ENCODE assay signal across 9 cellular contexts in genomic region chr4:113436360-113436759, GRCh38.
DNase-seq lines count a peak whose midpoint lies in the region; ATAC-seq and TF ChIP-seq lines count a peak whose summit lies in the region.
"Had no signal": no experiment of that assay in that cellular context is flagged by ENCODE, and none has a peak within 500 bp of the region (broad histone marks: within the 10 kb centered on the region; RNA-seq: fewer than 3 reads in every experiment).

No MANE protein-coding gene starts in this region.

- H3K4me3 ChIP-seq in brain microvascular endothelial cell (ENCODE audit: low read depth, low read length), result no peak overlapping the region

- peak overlapping the region; percentile 56 for H3K27ac ChIP-seq in brain microvascular endothelial cell

- no peaks in the 10 kb centered on the region for H3K36me3 ChIP-seq in brain microvascular endothelial cell (replicated peaks)

- DNase-seq in Right ventricle myocardium inferior (ENCODE audit: missing footprints) (no peak), cardiac septum (ENCODE audit: low spot score) (no peak), brain microvascular endothelial cell (peak; percentile 75), lung microvascular endothelial cell (ENCODE audit: low read depth in 2 of 2) (peak; percentile 75 to 87), NCI-H524 (lab: John Stamatoyannopoulos, UW) (no peak), occipital lobe (lab: John Stamatoyannopoulos, UW) (no peak), GM19240 (ENCODE audit: insufficient read length, low spot score) (no peak)
- DNase-seq: MV-4-11 had no signal

- ATAC-seq in Right ventricle myocardium inferior, result peak; percentile 76
- ATAC-seq in HG03039 (IDR thresholded peaks at IDR 0.05; ENCODE audit: unreplicated experiment), result no peak

- in situ Hi-C loops in brain microvascular endothelial cell (cut with HindIII; ENCODE audit: low pct_ligation_motif_present, low sequenced_read_pairs), result no loop called here

- H3K27me3 ChIP-seq in brain microvascular endothelial cell (replicated peaks), result no peaks in the 10 kb centered on the region

- TF ChIP-seq CTCF in brain microvascular endothelial cell (IDR thresholded peaks at IDR 0.05; ENCODE audit: low read depth, low read length, missing control alignments), result no peak

- intact Hi-C loops in Right ventricle myocardium inferior (cut with DNase I) (no loop called here), cardiac septum (cut with DNase I) (loop anchor here (5.0 kb wide), 1 partner anchor 39 kb away; no protein-coding TSS in a partner anchor)

Comparison
In these comparisons a context has a peak if more than half of its experiments do, and no peak if none do; other contexts are left out.
1. DNase-seq: peak in brain microvascular endothelial cell (single experiment) and lung microvascular endothelial cell (2 of 2); none in Right ventricle myocardium inferior (single experiment), cardiac septum (single experiment), NCI-H524 (0 of 2), occipital lobe (single experiment) and GM19240 (single experiment).